In genomic region chr19:39481229-39481545, GRCh38 we compare ENCODE assay signal across 7 cellular contexts. TPM values are rescaled to one million over a fixed set of nuclear protein-coding genes. Genes with fewer than 3 reads are reported as not detected.
DNase-seq lines count a peak whose midpoint lies in the region; ATAC-seq and TF ChIP-seq lines count a peak whose summit lies in the region.

No MANE protein-coding gene starts in this region.

- peak overlapping the region; percentile 84 to 90 (median 88) for H3K4me3 Mint-ChIP-seq in T-cell

- ATAC-seq in T-cell (replicated peaks in 1 of 4) (no peak), foreskin keratinocyte (peak; percentile 3)

- H3K9me3 ChIP-seq in HAP-1 = no peaks in the 10 kb centered on the region
- H3K9me3 ChIP-seq in spleen = no peaks in the 10 kb centered on the region

- H3K4me1 ChIP-seq in HAP-1 (peaks cover 17% of the 10 kb centered on the region), foreskin keratinocyte (no peaks in the 10 kb centered on the region), spleen (peaks cover 11 to 35% (median 23%) of the 10 kb centered on the region in 6 donors)

- POLR2A ChIA-PET in T-cell (lab: Charles Lee) = interaction anchor here (0.6 to 1.0 kb wide), 2 partner anchors 33 to 45 kb away, joined by 7 read pairs; partner anchors contain the start of gene RPS16 (in 1 of the 2)

- H3K27ac Mint-ChIP-seq in T-cell = peak overlapping the region; percentile 65 to 79

- TF ChIP-seq CTCF in foreskin keratinocyte (conservative IDR thresholded peaks at IDR 0.05) (no peak), spleen (IDR thresholded peaks at IDR 0.05 in 8 of 11, conservative IDR thresholded peaks at IDR 0.05 in 3 of 11) (no peak)

- H3K27me3 ChIP-seq in HAP-1 (ENCODE audit: low read depth) = no peaks in the 10 kb centered on the region
- H3K27me3 ChIP-seq in foreskin keratinocyte = no peaks in the 10 kb centered on the region
- no peaks in the 10 kb centered on the region for H3K27me3 ChIP-seq in spleen (replicated peaks in 1 of 7)

- H3K36me3 ChIP-seq in HAP-1 (replicated peaks) = peaks cover 43% of the 10 kb centered on the region
- H3K36me3 ChIP-seq in spleen = peaks cover 0 to 51% (median 27%) of the 10 kb centered on the region in 6 donors

- H3K4me3 ChIP-seq in HAP-1 (peak overlapping the region; percentile 96), spleen (peak overlapping the region; percentile 89 to 100 (median 96))

- in situ Hi-C loops in HAP-1 (cut with MboI; ENCODE audit: low sequenced_read_pairs) = no loop called here

- H3K36me3 Mint-ChIP-seq in T-cell = peaks cover 12% of the 10 kb centered on the region

- H3K27me3 Mint-ChIP-seq in T-cell = no peaks in the 10 kb centered on the region

- TF ChIP-seq POLR2A in spleen (IDR thresholded peaks at IDR 0.05) = no peak

- peaks cover 25 to 28% (median 26%) of the 10 kb centered on the region in 3 donors for H3K4me1 Mint-ChIP-seq in T-cell

- intact Hi-C loops in spleen (cut with DNase I; ENCODE audit: low total_unique reads) = loop anchor here (5.0 kb wide), 1 partner anchor 51 kb away; the partner anchor contains the start of gene EID2B

- H3K27ac ChIP-seq in foreskin keratinocyte (peak overlapping the region; percentile 86), spleen (peak overlapping the region in 6 of 8 donors; percentile 55 to 90 (median 84))

- CTCF ChIA-PET in T-cell (lab: Charles Lee) = interaction anchor here in 1 of 2 donors (0.6 to 1.2 kb wide), 5 partner anchors 12 to 99 kb away, joined by 3 to 7 read pairs (median 3); partner anchors contain the start of genes EID2, MED29 and PAF1

- no peaks in the 10 kb centered on the region for H3K9me3 Mint-ChIP-seq in T-cell

- WGBS in spleen, 5 donors = 0 to 3% (median 1%) methylated on average over 12 of the region's 12 CpGs

- DNase-seq in HAP-1 (ENCODE audit: low spot score in 2 of 2) (no peak), T-cell (no peak), foreskin keratinocyte (no peak), spleen (no peak), 8988T (no peak), NCI-H1092 (lab: John Stamatoyannopoulos, UW) (no peak), pons (ENCODE audit: low spot score) (no peak)

RNA-seq across cellular contexts. Expression of gene TIMM50, which starts 0.5 kb away (rescaled TPM):
- total RNA-seq in T-cell = 10 to 100 TPM; 50.5 to 53.7 (median 53.0) TPM
- total RNA-seq in foreskin keratinocyte = 87.9 and 99.1 TPM in 2 replicates
- polyA plus RNA-seq in foreskin keratinocyte = 115 and 122 TPM in 2 replicates
- 10 to 100 TPM; 30.3 to 51.5 (median 41.8) TPM for total RNA-seq in spleen
- 10 to 100 TPM; 36.2 to 46.0 (median 40.7) TPM for polyA plus RNA-seq in spleen

RNA-seq across cellular contexts. Expression of gene DLL3, which starts 17.6 kb away (rescaled TPM):
- total RNA-seq in T-cell (under 1 TPM in 2 of 5 donors, not detected in 3; 0.16 to 0.20 TPM), foreskin keratinocyte (1.7 and 2.0 TPM in 2 replicates), spleen (under 1 TPM in 2 of 7 donors, not detected in 5; 0.16 to 0.27 TPM)
- polyA plus RNA-seq in foreskin keratinocyte (2.8 and 3.0 TPM in 2 replicates), spleen (under 1 TPM; 0.52 to 0.68 (median 0.58) TPM)

RNA-seq across cellular contexts. Expression of gene SELENOV, which starts 33.8 kb away (rescaled TPM):
- total RNA-seq in T-cell (not detected), foreskin keratinocyte (not detected in 2 replicates), spleen (not detected)
- polyA plus RNA-seq in foreskin keratinocyte (not detected in 2 replicates), spleen (not detected)

RNA-seq across cellular contexts. Expression of gene SUPT5H, which starts 35.8 kb away (rescaled TPM):
- total RNA-seq in T-cell = 100 to 1,000 TPM; 180 to 301 (median 194) TPM
- 82.1 and 85.3 TPM in 2 replicates for total RNA-seq in foreskin keratinocyte
- polyA plus RNA-seq in foreskin keratinocyte = 70.2 and 78.5 TPM in 2 replicates
- total RNA-seq in spleen = 100 to 1,000 TPM; 103 to 125 (median 108) TPM
- 100 to 1,000 TPM in 2 of 3 donors, 10 to 100 TPM in 1; 95.8 to 225 (median 198) TPM for polyA plus RNA-seq in spleen

RNA-seq across cellular contexts. Expression of gene RPS16, which starts 45.4 kb away (rescaled TPM):
- total RNA-seq in T-cell (1,000 to 10,000 TPM; 3,669 to 4,521 (median 4,268) TPM), foreskin keratinocyte (178 and 323 TPM in 2 replicates), spleen (1,000 to 10,000 TPM; 1,378 to 2,109 (median 1,598) TPM)
- polyA plus RNA-seq in foreskin keratinocyte (2,748 and 2,922 TPM in 2 replicates), spleen (1,000 to 10,000 TPM; 5,364 to 5,747 (median 5,635) TPM)
